Comparison of ENCODE assay signal across 8 cellular contexts in the genomic region with DNA sequence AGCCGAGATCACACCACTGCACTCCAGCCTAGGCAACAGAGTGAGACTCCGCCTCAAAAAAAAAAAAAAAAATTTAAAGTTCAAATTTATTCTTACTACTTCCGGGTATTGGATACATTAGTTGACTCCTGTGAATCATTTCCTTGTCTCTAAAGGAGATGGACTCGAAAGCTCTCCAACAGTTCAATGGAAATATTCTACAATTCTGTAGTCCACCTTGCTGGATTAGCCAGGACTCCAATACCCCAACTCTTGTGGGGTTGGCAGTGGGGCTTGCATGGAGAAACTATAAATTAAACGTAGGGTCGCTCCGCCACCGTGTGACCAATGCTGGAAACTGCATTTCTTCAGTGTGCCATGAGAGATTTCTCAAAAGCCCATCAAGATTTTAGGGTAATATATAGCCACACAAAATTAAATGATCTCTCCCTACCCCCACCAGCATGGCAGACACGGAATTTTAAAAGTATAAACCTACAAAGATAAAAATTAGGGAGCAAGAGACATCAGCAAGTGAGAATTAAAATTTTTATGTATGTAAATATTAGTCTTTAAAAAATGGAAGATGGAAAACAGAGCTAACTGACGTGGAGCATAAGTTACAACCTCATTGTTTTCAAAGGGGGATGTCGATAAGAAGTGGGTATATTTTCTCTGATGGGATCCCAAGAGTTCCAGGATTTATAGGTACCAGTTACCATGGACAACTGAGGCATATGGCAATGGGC. TPM values are rescaled to one million over a fixed set of nuclear protein-coding genes. Genes with fewer than 3 reads are reported as not detected.
A peak's percentile ranks its signal among the peaks of the same experiment; 100 is the strongest.
DNase-seq lines count a peak whose midpoint lies in the region; ATAC-seq, FAIRE-seq and TF ChIP-seq lines count a peak whose summit lies in the region.

No MANE protein-coding gene starts in this region.

- DNase-seq in GM12892 (ENCODE audit: insufficient read length) (peak; percentile 31), NCI-H345 (lab: John Stamatoyannopoulos, UW) (peak; percentile 69), dermis blood vessel endothelial cell (peak; percentile 73), lower lobe of right lung (peak; percentile 57)
- DNase-seq in activated CD4-positive, alpha-beta T cell treated with anti-CD3 and anti-CD28 coated beads, Interleukin-2, amount 10 ng/mL, durations not matched to agents 7 days and 5 days = peak; percentile 75
- peak; percentile 24 to 53 (median 33) for DNase-seq in stimulated activated CD4-positive, alpha-beta T cell treated with anti-CD3 and anti-CD28 coated beads, TNF-alpha, amount 100 ng/mL, for 48 hours (ENCODE audit: low read depth in 3 of 3)

- peaks cover 9% of the 10 kb centered on the region for H3K27me3 Mint-ChIP-seq in activated CD4-positive, alpha-beta T cell treated with anti-CD3 and anti-CD28 coated beads, Interleukin-2, amount 10 ng/mL, durations not matched to agents 7 days and 5 days

- POLR2A ChIA-PET in activated CD4-positive, alpha-beta T cell treated with anti-CD3 and anti-CD28 coated beads, Interleukin-2, amount 10 ng/mL, durations not matched to agents 7 days and 5 days (lab: Charles Lee) = no interaction called here

- H3K9me3 Mint-ChIP-seq in activated CD4-positive, alpha-beta T cell treated with anti-CD3 and anti-CD28 coated beads, Interleukin-2, amount 10 ng/mL, durations not matched to agents 7 days and 5 days = no peaks in the 10 kb centered on the region

- TF ChIP-seq CTCF in lower lobe of right lung (IDR thresholded peaks at IDR 0.05) = peak; percentile 74

- no peaks in the 10 kb centered on the region for H3K36me3 ChIP-seq in lower lobe of right lung

- FAIRE-seq in A204.1 (lab: Jason Lieb, UNC) = peak; percentile 30
- peak; percentile 78 for FAIRE-seq in GM12892 (lab: Jason Lieb, UNC)

- CTCF ChIA-PET in activated CD4-positive, alpha-beta T cell treated with anti-CD3 and anti-CD28 coated beads, Interleukin-2, amount 10 ng/mL, durations not matched to agents 7 days and 5 days (lab: Charles Lee) = interaction anchor here (0.7 to 2.0 kb wide), 8 partner anchors 17 to 286 kb away, joined by 3 to 10 read pairs (median 3); no protein-coding TSS in a partner anchor

- no peak for TF ChIP-seq POLR2A in GM12892 (IDR thresholded peaks at IDR 0.05; ENCODE audit: low read depth, low read length)

- H3K27me3 ChIP-seq in lower lobe of right lung (ENCODE audit: low read depth) = peaks cover 4% of the 10 kb centered on the region

- no peaks in the 10 kb centered on the region for H3K9me3 ChIP-seq in lower lobe of right lung

- peaks cover 2% of the 10 kb centered on the region for H3K4me1 Mint-ChIP-seq in activated CD4-positive, alpha-beta T cell treated with anti-CD3 and anti-CD28 coated beads, Interleukin-2, amount 10 ng/mL, durations not matched to agents 7 days and 5 days

- peaks cover 13% of the 10 kb centered on the region for H3K4me1 ChIP-seq in lower lobe of right lung

- H3K27ac Mint-ChIP-seq in activated CD4-positive, alpha-beta T cell treated with anti-CD3 and anti-CD28 coated beads, Interleukin-2, amount 10 ng/mL, durations not matched to agents 7 days and 5 days = no peak overlapping the region

- no peak overlapping the region for H3K4me3 ChIP-seq in lower lobe of right lung

- peak; percentile 75 to 85 for ATAC-seq in lower lobe of right lung
- no peak for ATAC-seq in HG02623 (IDR thresholded peaks at IDR 0.05; ENCODE audit: unreplicated experiment)

- H3K27ac ChIP-seq in lower lobe of right lung = no peak overlapping the region

- intact Hi-C loops in lower lobe of right lung (cut with DNase I) = no loop called here

- H3K36me3 Mint-ChIP-seq in activated CD4-positive, alpha-beta T cell treated with anti-CD3 and anti-CD28 coated beads, Interleukin-2, amount 10 ng/mL, durations not matched to agents 7 days and 5 days (ENCODE audit: low read depth) = no peaks in the 10 kb centered on the region

- no peak overlapping the region for H3K4me3 Mint-ChIP-seq in activated CD4-positive, alpha-beta T cell treated with anti-CD3 and anti-CD28 coated beads, Interleukin-2, amount 10 ng/mL, durations not matched to agents 7 days and 5 days

RNA-seq across cellular contexts. Expression of a gene that starts 27.8 kb away (rescaled TPM):
- 0.70 TPM for polyA plus RNA-seq in GM12892 (2012; ENCODE audit: missing spikeins)
- total RNA-seq in activated CD4-positive, alpha-beta T cell treated with anti-CD3 and anti-CD28 coated beads, Interleukin-2, amount 10 ng/mL, durations not matched to agents 7 days and 5 days = 1 to 10 TPM; 2.9 to 3.5 TPM
- total RNA-seq in dermis blood vessel endothelial cell (0.37 and 0.68 TPM in 2 replicates), lower lobe of right lung (2.0 TPM)
